Comparison of ENCODE assay signal across 13 cellular contexts in genomic region chr1:212977781-212978645, GRCh38. TPM values are rescaled to one million over a fixed set of nuclear protein-coding genes. Genes with fewer than 3 reads are reported as not detected.
A peak's percentile ranks its signal among the peaks of the same experiment; 100 is the strongest.
DNase-seq lines count a peak whose midpoint lies in the region; ATAC-seq and TF ChIP-seq lines count a peak whose summit lies in the region.
"Had no signal": no experiment of that assay in that cellular context is flagged by ENCODE, and none has a peak within 500 bp of the region (broad histone marks: within the 10 kb centered on the region; RNA-seq: fewer than 3 reads in every experiment).

No MANE protein-coding gene starts in this region.

- H3K27me3 Mint-ChIP-seq in Calu3 (ENCODE audit: unreplicated experiment): no peaks in the 10 kb centered on the region

- BruUV-seq in Calu3 (replicated peaks; lab: Mats Ljungman, UMichigan): no TSS peak

- H3K9me3 Mint-ChIP-seq in Calu3 (ENCODE audit: low read depth, unreplicated experiment): no peaks in the 10 kb centered on the region
- H3K9me3 Mint-ChIP-seq: activated naive CD4-positive, alpha-beta T cell treated with anti-CD3 and anti-CD28 coated beads for 36 hours had no signal

- H3K36me3 Mint-ChIP-seq in Calu3 (ENCODE audit: insufficient read depth, unreplicated experiment): no peaks in the 10 kb centered on the region

- DNase-seq in left lobe of liver (ENCODE audit: low spot score) (peak; percentile 18), Calu3 (no peak), NCI-H128 (lab: John Stamatoyannopoulos, UW; ENCODE audit: unreplicated experiment) (no peak)
- DNase-seq: activated naive CD4-positive, alpha-beta T cell treated with anti-CD3 and anti-CD28 coated beads for 36 hours; cerebellar nuclear complex; COR-L47; NCI-H1417 treated with DMSO at 0.1 percent for 48 hours had no signal

- H3K4me1 Mint-ChIP-seq in Calu3 (ENCODE audit: low read depth, unreplicated experiment): no peaks in the 10 kb centered on the region

- CTCF ChIA-PET in Calu3 (lab: Charles Lee): no interaction called here

- ATAC-seq in GM18861 (IDR thresholded peaks at IDR 0.05; ENCODE audit: unreplicated experiment): peak; percentile 37
- peak; percentile 34 for ATAC-seq in GM21526 (IDR thresholded peaks at IDR 0.05; ENCODE audit: low FRiP score, unreplicated experiment)
- peak; percentile 28 for ATAC-seq in HG03520 (IDR thresholded peaks at IDR 0.05; ENCODE audit: unreplicated experiment)
- no peak for ATAC-seq in left lobe of liver
- no peak for ATAC-seq in GM21723 (IDR thresholded peaks at IDR 0.05; ENCODE audit: unreplicated experiment)
- ATAC-seq in HG02840 (IDR thresholded peaks at IDR 0.05; ENCODE audit: low FRiP score, unreplicated experiment): no peak
- ATAC-seq: esophagus mucosa had no signal

- TF ChIP-seq CTCF in Calu3 (IDR thresholded peaks at IDR 0.05; ENCODE audit: unreplicated experiment): no peak

- intact Hi-C loops in Calu3 (cut with micrococcal nuclease; ENCODE audit: unreplicated experiment): no loop called here

- no peak overlapping the region for H3K27ac Mint-ChIP-seq in Calu3 (ENCODE audit: unreplicated experiment)
- H3K27ac Mint-ChIP-seq: activated naive CD4-positive, alpha-beta T cell treated with anti-CD3 and anti-CD28 coated beads for 36 hours had no signal

- no peak overlapping the region for H3K4me3 Mint-ChIP-seq in Calu3 (ENCODE audit: low read depth, unreplicated experiment)
- H3K4me3 Mint-ChIP-seq: activated naive CD4-positive, alpha-beta T cell treated with anti-CD3 and anti-CD28 coated beads for 36 hours had no signal

RNA-seq across cellular contexts. Expression of gene VASH2, which starts 27.7 kb away (rescaled TPM):
- total RNA-seq in left lobe of liver: 0.10 TPM
- total RNA-seq in Calu3 (2022): 4.7 and 5.8 TPM in 2 replicates

RNA-seq across cellular contexts. Expression of gene ANGEL2, which starts 37.7 kb away (rescaled TPM):
- total RNA-seq in left lobe of liver (15.6 TPM), Calu3 (2022) (51.8 and 56.3 TPM in 2 replicates)

Comparison
In these comparisons a context has a peak if more than half of its experiments do, and no peak if none do; other contexts are left out.
1. ATAC-seq: peak in GM18861 (single experiment), GM21526 (single experiment) and HG03520 (single experiment); none in left lobe of liver (single experiment), GM21723 (single experiment) and HG02840 (single experiment).